In the genomic region with DNA sequence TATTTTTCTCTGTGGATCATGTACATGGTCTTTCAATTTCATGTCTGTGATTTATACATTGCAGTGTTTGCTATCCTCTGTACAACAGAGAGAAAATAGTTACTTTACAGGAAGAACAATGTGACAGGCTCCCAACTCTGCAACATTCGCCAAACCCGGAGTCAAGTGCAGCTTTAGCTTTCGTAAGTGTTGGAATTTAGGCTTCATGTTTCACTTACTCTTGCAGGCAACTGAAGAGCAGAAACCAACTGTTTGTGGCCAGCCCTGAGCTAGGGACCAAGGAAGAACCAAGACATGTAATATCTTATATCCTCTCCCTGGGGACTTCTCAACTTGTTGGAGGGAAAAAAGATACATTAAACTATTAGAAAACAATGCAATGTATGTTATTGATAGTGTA, we compare ENCODE assay signal across 23 cellular contexts.
A peak's percentile ranks its signal among the peaks of the same experiment; 100 is the strongest.
DNase-seq lines count a peak whose midpoint lies in the region; ATAC-seq, FAIRE-seq and TF ChIP-seq lines count a peak whose summit lies in the region.
"Had no signal": no experiment of that assay in that cellular context is flagged by ENCODE, and none has a peak within 500 bp of the region (broad histone marks: within the 10 kb centered on the region; RNA-seq: fewer than 3 reads in every experiment).

No MANE protein-coding gene starts in this region.

- SMC1A ChIA-PET in GM12878 (lab: Charles Lee; ENCODE audit: uncharacterized antibody, unreplicated experiment): interaction anchor here (0.9 to 5.4 kb wide), 15 partner anchors 10 to 268 kb away, joined by 3 to 38 read pairs (median 5); no protein-coding TSS in a partner anchor

- POLR2A ChIA-PET in GM12878 (lab: Charles Lee): interaction anchor here (0.6 to 1.7 kb wide), 4 partner anchors 9 to 723 kb away, joined by 3 to 6 read pairs (median 4); no protein-coding TSS in a partner anchor

- no peak for TF ChIP-seq EP300 in GM12878 (IDR thresholded peaks at IDR 0.05; ENCODE audit: borderline replicate concordance in 1 of 2, control insufficient read depth in 1 of 2, low read depth in 2 of 2, low read length in 2 of 2)

- WGBS in GM12878 (ENCODE audit: insufficient coverage, insufficient replicate concordance, low lambda C conversion rate, missing lambda C conversion rate): 84% methylated on average over 3 of the region's 3 CpGs
- 24% methylated on average over 3 of the region's 3 CpGs for WGBS in right cardiac atrium

- TF ChIP-seq RAD21 in GM12878 (IDR thresholded peaks at IDR 0.05; ENCODE audit: insufficient read depth, low read depth, low read length): no peak

- H3K4me3 ChIP-seq in GM12878 (no peak overlapping the region), right cardiac atrium (ENCODE audit: low read length) (no peak overlapping the region)
- H3K4me3 ChIP-seq: neural progenitor cell, SK-N-MC had no signal

- no peak for TF ChIP-seq CTCF in GM12878 (IDR thresholded peaks at IDR 0.05 in 2 of 3, conservative IDR thresholded peaks at IDR 0.05 in 1 of 3; ENCODE audit: control insufficient read depth in 2 of 3, extremely low read depth in 1 of 3, insufficient read depth in 1 of 3, low read depth in 3 of 3, low read length in 3 of 3)

- ATAC-seq in GM12878 (no peak), right cardiac atrium (peak in 1 of 2 donors; percentile 46), sciatic nerve (no peak), SK-N-SH treated with all-trans-retinoic acid at 6 μM for 48 hours (no peak), HG03108 (IDR thresholded peaks at IDR 0.05; ENCODE audit: unreplicated experiment) (no peak)
- ATAC-seq: PC-3 had no signal

- no peaks in the 10 kb centered on the region for H3K79me2 ChIP-seq in GM12878 (ENCODE audit: control insufficient read depth, insufficient read depth, low read length)

- no peak for TF ChIP-seq POLR2A in GM12878 (IDR thresholded peaks at IDR 0.05; ENCODE audit: low read depth, low read length)

- intact Hi-C loops in GM12878 (cut with micrococcal nuclease; ENCODE audit: unreplicated experiment): no loop called here
- intact Hi-C loops in right cardiac atrium (cut with DNase I): no loop called here
- intact Hi-C loops in sciatic nerve (cut with DNase I): no loop called here

- H3K4me1 Mint-ChIP-seq in activated naive CD8-positive, alpha-beta T cell treated with anti-CD3 and anti-CD28 coated beads for 36 hours: peaks cover 32% of the 10 kb centered on the region

- DNase-seq in GM18507 (ENCODE audit: extremely low spot score, insufficient read length, low read depth) (no peak), GM12878 (ENCODE audit: low read depth, low spot score) (no peak), right cardiac atrium (no peak), sciatic nerve (ENCODE audit: low spot score) (peak; percentile 33), Kasumi-1 (lab: John Stamatoyannopoulos, UW) (no peak)
- DNase-seq in activated naive CD8-positive, alpha-beta T cell treated with anti-CD3 and anti-CD28 coated beads for 36 hours: no peak
- DNase-seq: activated CD4-positive, alpha-beta T cell treated with anti-CD3 and anti-CD28 coated beads for 1 hour; activated effector memory CD4-positive, alpha-beta T cell treated with anti-CD3 and anti-CD28 coated beads, Interleukin-2, amount 50 U/mL, for 16 hours; anterior cingulate cortex; IMR-90; MV-4-11; NCI-H2081; NCI-H748 treated with DMSO at 0.1 percent for 48 hours; PC-3; stimulated activated naive CD4-positive, alpha-beta T cell treated with Interleukin-2 at 50 U/mL for 16 hours; T-helper 9 cell had no signal

- H3K27me3 ChIP-seq in GM12878 (replicated peaks in 1 of 2; ENCODE audit: control insufficient read depth in 2 of 2, insufficient read depth in 2 of 2, low read length in 1 of 2) (no peaks in the 10 kb centered on the region), right cardiac atrium (ENCODE audit: control insufficient read depth, insufficient read depth) (no peaks in the 10 kb centered on the region)
- H3K27me3 ChIP-seq: neural progenitor cell had no signal

- peaks cover 20% of the 10 kb centered on the region for H3K4me1 ChIP-seq in GM12878 (ENCODE audit: control insufficient read depth, insufficient read depth, low read length)
- H3K4me1 ChIP-seq in right cardiac atrium (ENCODE audit: control insufficient read depth, insufficient read depth, low read length): no peaks in the 10 kb centered on the region

- H3K27ac Mint-ChIP-seq in activated naive CD8-positive, alpha-beta T cell treated with anti-CD3 and anti-CD28 coated beads for 36 hours: no peak overlapping the region

- in situ Hi-C loops in GM12878 (cut with MboI): no loop called here

- no peak overlapping the region for H3K4me3 Mint-ChIP-seq in activated naive CD8-positive, alpha-beta T cell treated with anti-CD3 and anti-CD28 coated beads for 36 hours
- H3K4me3 Mint-ChIP-seq: neural progenitor cell had no signal

- no peaks in the 10 kb centered on the region for H3K36me3 Mint-ChIP-seq in activated naive CD8-positive, alpha-beta T cell treated with anti-CD3 and anti-CD28 coated beads for 36 hours
- H3K36me3 Mint-ChIP-seq: neural progenitor cell had no signal

- no peaks in the 10 kb centered on the region for H4K20me1 ChIP-seq in GM12878 (ENCODE audit: control insufficient read depth, insufficient read depth)

- H3K4me2 ChIP-seq in GM12878 (ENCODE audit: control insufficient read depth, insufficient read depth): no peak overlapping the region
- H3K4me2 ChIP-seq: neural progenitor cell had no signal

- H3K27ac ChIP-seq in GM12878 (ENCODE audit: control insufficient read depth, insufficient read depth) (no peak overlapping the region), right cardiac atrium (ENCODE audit: low read length) (peak overlapping the region; percentile 33)
- H3K27ac ChIP-seq: neural progenitor cell, SK-N-MC had no signal

- no peaks in the 10 kb centered on the region for H3K27me3 Mint-ChIP-seq in activated naive CD8-positive, alpha-beta T cell treated with anti-CD3 and anti-CD28 coated beads for 36 hours

- no TSS peak for BruUV-seq in GM12878 (replicated peaks; lab: Mats Ljungman, UMichigan)

- no peaks in the 10 kb centered on the region for H3K9me3 Mint-ChIP-seq in activated naive CD8-positive, alpha-beta T cell treated with anti-CD3 and anti-CD28 coated beads for 36 hours
- H3K9me3 Mint-ChIP-seq: neural progenitor cell had no signal

- H3K9me3 ChIP-seq in GM12878 (replicated peaks; ENCODE audit: control insufficient read depth, insufficient read depth, low read length) (no peaks in the 10 kb centered on the region), right cardiac atrium (ENCODE audit: control insufficient read depth, low read length) (no peaks in the 10 kb centered on the region)

- H3K9ac ChIP-seq in GM12878 (ENCODE audit: control insufficient read depth, insufficient read depth, low read length): no peak overlapping the region
- H3K9ac ChIP-seq: neural progenitor cell had no signal

- RAD21 ChIA-PET in GM12878 (lab: Charles Lee; ENCODE audit: unreplicated experiment): interaction anchor here (1.1 to 6.5 kb wide), 5 partner anchors 28 to 118 kb away, joined by 4 to 49 read pairs (median 9); no protein-coding TSS in a partner anchor

- no peak overlapping the region for H2AFZ ChIP-seq in GM12878 (ENCODE audit: control insufficient read depth, low read depth, low read length)
- H2AFZ ChIP-seq: neural progenitor cell had no signal

- FAIRE-seq in GM18507 (lab: Jason Lieb, UNC): peak; percentile 26
- FAIRE-seq in GM12878 (lab: Jason Lieb, UNC): no peak
- FAIRE-seq: colon, frontal cortex, urothelium cell line had no signal

- H3K36me3 ChIP-seq in GM12878 (ENCODE audit: control insufficient read depth in 2 of 2, insufficient read depth in 2 of 2, low read length in 1 of 2): no peaks in the 10 kb centered on the region
- H3K36me3 ChIP-seq: neural progenitor cell had no signal

- CTCF ChIA-PET in GM12878 (lab: Yijun Ruan, JAX): interaction anchor here (0.7 to 6.5 kb wide), 9 partner anchors 9 to 397 kb away, joined by 3 to 77 read pairs (median 5); no protein-coding TSS in a partner anchor

TF ChIP-seq in GM12878, 131 proteins besides CTCF, POLR2A, EP300 and RAD21:
- peak; percentile 18 for TF ChIP-seq MEF2B (IDR thresholded peaks at IDR 0.05; ENCODE audit: partially characterized antibody, poor library complexity, severe bottlenecking)
- no peak for TF ChIP-seq YY1 (IDR thresholded peaks at IDR 0.05; ENCODE audit: low read depth, low read length)
TF ChIP-seq in GM12878: peak in this region for 1.

TF ChIP-seq in SK-N-SH treated with all-trans-retinoic acid at 6 μM for 48 hours, 23 proteins besides CTCF, POLR2A, EP300 and RAD21:
- no peak for TF ChIP-seq SNAI2 (CRISPR knock-in tag; IDR thresholded peaks at IDR 0.05)
- TF ChIP-seq, protein P1, sequence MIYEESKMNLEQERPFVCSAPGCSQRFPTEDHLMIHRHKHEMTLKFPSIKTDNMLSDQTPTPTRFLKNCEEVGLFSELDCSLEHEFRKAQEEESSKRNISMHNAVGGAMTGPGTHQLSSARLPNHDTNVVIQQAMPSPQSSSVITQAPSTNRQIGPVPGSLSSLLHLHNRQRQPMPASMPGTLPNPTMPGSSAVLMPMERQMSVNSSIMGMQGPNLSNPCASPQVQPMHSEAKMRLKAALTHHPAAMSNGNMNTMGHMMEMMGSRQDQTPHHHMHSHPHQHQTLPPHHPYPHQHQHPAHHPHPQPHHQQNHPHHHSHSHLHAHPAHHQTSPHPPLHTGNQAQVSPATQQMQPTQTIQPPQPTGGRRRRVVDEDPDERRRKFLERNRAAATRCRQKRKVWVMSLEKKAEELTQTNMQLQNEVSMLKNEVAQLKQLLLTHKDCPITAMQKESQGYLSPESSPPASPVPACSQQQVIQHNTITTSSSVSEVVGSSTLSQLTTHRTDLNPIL (CRISPR knock-in tag; IDR thresholded peaks at IDR 0.05; ENCODE audit: low read depth): no peak
- TF ChIP-seq TCF4 (CRISPR knock-in tag; IDR thresholded peaks at IDR 0.05; ENCODE audit: borderline replicate concordance): no peak
- TF ChIP-seq ZNF70 (CRISPR knock-in tag; IDR thresholded peaks at IDR 0.05): no peak
- no peak for TF ChIP-seq BACH2 (CRISPR knock-in tag; IDR thresholded peaks at IDR 0.05; ENCODE audit: borderline replicate concordance)
- TF ChIP-seq PPARA (CRISPR knock-in tag; IDR thresholded peaks at IDR 0.05; ENCODE audit: borderline replicate concordance): no peak
- no peak for TF ChIP-seq CSDC2 (CRISPR knock-in tag; IDR thresholded peaks at IDR 0.05)
- no peak for TF ChIP-seq ZFP30 (CRISPR knock-in tag; IDR thresholded peaks at IDR 0.05)
- no peak for TF ChIP-seq ISL1 (CRISPR knock-in tag; IDR thresholded peaks at IDR 0.05)
- TF ChIP-seq ZC3H10 (CRISPR knock-in tag; IDR thresholded peaks at IDR 0.05): no peak
